ENCODE assay signal across 27 cellular contexts in the genomic region with DNA sequence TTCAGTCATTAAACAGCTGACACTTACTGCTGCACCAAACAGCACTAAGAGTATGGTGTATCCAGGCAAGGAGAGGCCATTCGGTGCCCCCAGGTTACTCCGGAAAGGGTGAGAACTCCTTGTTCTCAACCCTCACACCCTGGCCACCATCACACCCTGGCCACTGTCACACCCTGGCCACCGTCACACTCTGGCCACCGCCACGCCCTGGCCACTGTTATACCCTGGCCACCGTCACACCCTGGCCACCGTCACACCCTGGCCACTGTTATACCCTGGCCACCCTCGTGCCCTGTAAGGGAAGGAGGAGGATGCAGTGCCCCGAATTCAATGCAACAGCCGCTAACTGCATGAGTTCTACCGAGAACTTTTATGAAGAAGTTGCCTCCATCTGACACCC.
"Had no signal": no experiment of that assay in that cellular context is flagged by ENCODE, and none has a peak within 500 bp of the region (broad histone marks: within the 10 kb centered on the region; RNA-seq: fewer than 3 reads in every experiment).

No MANE protein-coding gene starts in this region.

- H3K27ac ChIP-seq: esophagus muscularis mucosa, foreskin keratinocyte, gastroesophageal sphincter, heart left ventricle, hepatocyte, pancreas, right lobe of liver, thoracic aorta, tibial nerve had no signal

- H3K9me3 ChIP-seq: esophagus muscularis mucosa, gastroesophageal sphincter, heart left ventricle, pancreas, right lobe of liver, thoracic aorta, tibial nerve had no signal

- DNase-seq: caudate nucleus; cerebellar nuclear complex; effector CD8-positive, alpha-beta T cell; endodermal cell; foreskin keratinocyte; heart left ventricle; kidney glomerular epithelial cell; left colon; left ventricle myocardium superior; naive thymus-derived CD8-positive, alpha-beta T cell; nephron progenitor cell; occipital lobe; pancreas; retina; small intestine; stimulated activated CD4-positive, alpha-beta T cell treated with anti-CD3 and anti-CD28 coated beads, Interleukin-15, amount 100 ng/mL, for 24 hours; stimulated activated CD4-positive, alpha-beta T cell treated with anti-CD3 and anti-CD28 coated beads, Interleukin-2, amount 100 ng/mL, for 48 hours; stimulated activated naive B cell treated with anti-CD40 and anti-IgM and Interleukin-4, amounts not matched to agents 10 μg/mL and 1 μg/mL and 100 μg/mL, for 72 hours had no signal

- H3K36me3 ChIP-seq: esophagus muscularis mucosa, gastroesophageal sphincter, heart left ventricle, pancreas, right lobe of liver, thoracic aorta, tibial nerve had no signal

- FAIRE-seq: colon, endothelial cell of umbilical vein, pancreas, small intestine had no signal

- H3K4me3 ChIP-seq: esophagus muscularis mucosa, gastroesophageal sphincter, heart left ventricle, hepatocyte, lung, pancreas, right lobe of liver, thoracic aorta, tibial nerve had no signal

- ATAC-seq: foreskin keratinocyte; gastroesophageal sphincter; heart left ventricle; left colon; left ventricle myocardium superior; naive thymus-derived CD8-positive, alpha-beta T cell; pancreas; right lobe of liver; stimulated activated naive B cell treated with anti-CD40 and anti-IgM and Interleukin-4, amounts not matched to agents 10 μg/mL and 1 μg/mL and 100 μg/mL, for 72 hours had no signal

- H3K4me1 ChIP-seq: esophagus muscularis mucosa, foreskin keratinocyte, gastroesophageal sphincter, heart left ventricle, pancreas, right lobe of liver, tibial nerve had no signal

- H3K27me3 ChIP-seq: foreskin keratinocyte, hepatocyte, pancreas, right lobe of liver, tibial nerve had no signal
